19 cellular contexts compared by ENCODE assay signal in the genomic region with DNA sequence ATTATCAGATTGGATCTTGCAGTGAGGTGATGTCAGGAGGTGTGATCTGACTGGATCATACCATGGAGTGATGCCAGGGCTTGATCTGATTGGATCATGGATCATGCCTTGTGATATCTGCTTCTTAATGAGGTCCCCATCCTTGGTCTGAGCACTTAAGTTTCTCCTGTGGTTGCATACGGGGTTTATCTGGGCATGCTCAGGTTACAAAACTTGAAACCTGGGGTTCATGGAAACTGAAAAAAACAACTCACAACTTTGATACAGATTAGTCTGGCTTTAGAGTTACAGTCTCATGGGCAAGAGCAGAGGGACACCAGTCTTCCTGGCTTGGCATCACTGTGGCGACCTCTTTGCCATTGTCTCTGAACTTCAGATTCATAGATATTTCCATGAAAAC.
DNase-seq lines count a peak whose midpoint lies in the region; ATAC-seq and TF ChIP-seq lines count a peak whose summit lies in the region.
"Had no signal": no experiment of that assay in that cellular context is flagged by ENCODE, and none has a peak within 500 bp of the region (broad histone marks: within the 10 kb centered on the region; RNA-seq: fewer than 3 reads in every experiment).

No MANE protein-coding gene starts in this region.

- H3K4ac ChIP-seq in neuronal stem cell (ENCODE audit: low read length): no peak overlapping the region

- H2BK5ac ChIP-seq in neuronal stem cell (ENCODE audit: low read length): no peak overlapping the region

- no peak overlapping the region for H3K4me3 Mint-ChIP-seq in T-helper 17 cell
- H3K4me3 Mint-ChIP-seq: B cell; CD4-positive, CD25-positive, alpha-beta regulatory T cell had no signal

- H3K79me1 ChIP-seq in neuronal stem cell (ENCODE audit: low read depth, low read length): no peaks in the 10 kb centered on the region

- no peak overlapping the region for H3K18ac ChIP-seq in neuronal stem cell (ENCODE audit: low read length)

- H2AK5ac ChIP-seq in neuronal stem cell (ENCODE audit: low read depth, low read length): no peak overlapping the region

- TF ChIP-seq EP300 in transverse colon (IDR thresholded peaks at IDR 0.05; ENCODE audit: low read depth): no peak

- H3K36me3 ChIP-seq in neuronal stem cell (replicated peaks in 1 of 2; ENCODE audit: control insufficient read depth in 2 of 2, insufficient read depth in 2 of 2, low read length in 2 of 2): no peaks in the 10 kb centered on the region
- no peaks in the 10 kb centered on the region for H3K36me3 ChIP-seq in transverse colon
- H3K36me3 ChIP-seq: HAP-1, SJSA1 had no signal

- no peaks in the 10 kb centered on the region for H3K27me3 ChIP-seq in neuronal stem cell (ENCODE audit: control insufficient read depth in 3 of 3, insufficient read depth in 3 of 3, low read depth in 1 of 3, low read length in 3 of 3)
- H3K27me3 ChIP-seq in transverse colon: no peaks in the 10 kb centered on the region

- no peak overlapping the region for H3K9ac ChIP-seq in neuronal stem cell (ENCODE audit: low read depth, low read length, poor library complexity)

- WGBS in neuronal stem cell (ENCODE audit: extremely low coverage in 2 of 2, insufficient read length in 2 of 2, insufficient replicate concordance in 1 of 2), 2 donors: no CpG with 5 or more reads among the region's 2 CpGs
- 83 to 100% methylated on average over 1 to 2 of the region's 2 CpGs for WGBS in transverse colon (ENCODE audit: low coverage in 1 of 2), 2 donors

- intact Hi-C loops in transverse colon (cut with DNase I; ENCODE audit: low total_unique reads): no loop called here

- no peak overlapping the region for H4K91ac ChIP-seq in neuronal stem cell (ENCODE audit: low read depth, low read length, poor library complexity)

- H2AFZ ChIP-seq in neuronal stem cell (ENCODE audit: low read length): peak overlapping the region; percentile 77
- H2AFZ ChIP-seq: PC-9 had no signal

- DNase-seq in NCI-H1105 (lab: John Stamatoyannopoulos, UW) (peak; percentile 92), NCI-H1105 treated with DMSO at 0.1 percent for 48 hours (lab: John Stamatoyannopoulos, UW) (no peak), NCI-H1436 treated with DMSO at 0.1 percent for 48 hours (lab: John Stamatoyannopoulos, UW) (peak; percentile 98), NCI-H82 treated with DMSO at 0.1 percent for 48 hours (lab: John Stamatoyannopoulos, UW; ENCODE audit: unreplicated experiment) (peak; percentile 100), neuronal stem cell (ENCODE audit: low spot score) (no peak), pons (ENCODE audit: low spot score) (no peak), T-helper 17 cell (no peak), transverse colon (no peak)
- DNase-seq: Caco-2; CD4-positive, CD25-positive, alpha-beta regulatory T cell; EL; NCI-H2227 treated with DMSO at 0.1 percent for 48 hours; NCI-H526 treated with DMSO at 0.1 percent for 48 hours; PC-9; SW 1271 had no signal

- no peak overlapping the region for H4K8ac ChIP-seq in neuronal stem cell (ENCODE audit: low read depth, low read length)

- H3K27ac ChIP-seq in neuronal stem cell (replicated peaks; ENCODE audit: low read length): no peak overlapping the region
- no peak overlapping the region for H3K27ac ChIP-seq in transverse colon
- H3K27ac ChIP-seq: 22Rv1, PC-9, SJSA1 had no signal

- H3K36me3 Mint-ChIP-seq in T-helper 17 cell (ENCODE audit: low read depth): no peaks in the 10 kb centered on the region
- H3K36me3 Mint-ChIP-seq: CD4-positive, CD25-positive, alpha-beta regulatory T cell had no signal

- no peaks in the 10 kb centered on the region for H3K4me1 Mint-ChIP-seq in T-helper 17 cell
- H3K4me1 Mint-ChIP-seq: B cell; CD4-positive, CD25-positive, alpha-beta regulatory T cell had no signal

- H3K14ac ChIP-seq in neuronal stem cell (ENCODE audit: low read length): no peak overlapping the region

- no peak overlapping the region for H2BK120ac ChIP-seq in neuronal stem cell (ENCODE audit: low read depth, low read length)

- TF ChIP-seq POLR2A in transverse colon (IDR thresholded peaks at IDR 0.05): no peak

- H2BK15ac ChIP-seq in neuronal stem cell (ENCODE audit: low read length): no peak overlapping the region

- in situ Hi-C loops in transverse colon (cut with MboI; ENCODE audit: low pct_ligation_motif_present in 1 of 4, low pct_unique_long_range_greater_than_20kb in 1 of 4, low sequenced_read_pairs in 3 of 4): no loop called here

- H3K9me3 ChIP-seq in neuronal stem cell (replicated peaks in 1 of 2; ENCODE audit: control insufficient read depth in 2 of 2, insufficient read depth in 1 of 2, low read depth in 1 of 2, low read length in 2 of 2) (no peaks in the 10 kb centered on the region), T-helper 17 cell (ENCODE audit: control insufficient read depth, low read length, poor library complexity, severe bottlenecking) (no peaks in the 10 kb centered on the region), transverse colon (no peaks in the 10 kb centered on the region)
- H3K9me3 ChIP-seq: Caco-2, HAP-1, SJSA1 had no signal

- ATAC-seq in T-helper 17 cell: no peak

- H2BK12ac ChIP-seq in neuronal stem cell (ENCODE audit: low read length): no peak overlapping the region

- H3K4me1 ChIP-seq in neuronal stem cell (ENCODE audit: control insufficient read depth in 2 of 2, insufficient read depth in 1 of 2, low read depth in 1 of 2, low read length in 2 of 2) (peaks cover 0 to 8% of the 10 kb centered on the region in 2 donors), transverse colon (no peaks in the 10 kb centered on the region)
- H3K4me1 ChIP-seq: Caco-2, HAP-1, SJSA1 had no signal

- H3K4me3 ChIP-seq in neuronal stem cell (ENCODE audit: low read length in 2 of 2) (no peak overlapping the region), transverse colon (no peak overlapping the region)
- H3K4me3 ChIP-seq: HAP-1, PC-9, SJSA1 had no signal

- no peak overlapping the region for H3K27ac Mint-ChIP-seq in T-helper 17 cell
- H3K27ac Mint-ChIP-seq: B cell; CD4-positive, CD25-positive, alpha-beta regulatory T cell had no signal

- TF ChIP-seq CTCF in transverse colon (IDR thresholded peaks at IDR 0.05): no peak

- no peak overlapping the region for H3K23ac ChIP-seq in neuronal stem cell (ENCODE audit: low read depth, low read length, poor library complexity)

- peaks cover 21% of the 10 kb centered on the region for H3K27me3 Mint-ChIP-seq in T-helper 17 cell
- H3K27me3 Mint-ChIP-seq: CD4-positive, CD25-positive, alpha-beta regulatory T cell had no signal

- H3K4me2 ChIP-seq in neuronal stem cell (ENCODE audit: insufficient read depth, low read length, poor library complexity, severe bottlenecking): no peak overlapping the region
- H3K4me2 ChIP-seq: PC-9 had no signal

Comparison
In these comparisons a context has a peak if more than half of its experiments do, and no peak if none do; other contexts are left out.
1. DNase-seq: peak in NCI-H1105 (single experiment), NCI-H1436 treated with DMSO at 0.1 percent for 48 hours (single experiment) and NCI-H82 treated with DMSO at 0.1 percent for 48 hours (single experiment); none in NCI-H1105 treated with DMSO at 0.1 percent for 48 hours (single experiment), neuronal stem cell (single experiment), pons (single experiment), T-helper 17 cell (0 of 3) and transverse colon (single experiment).